28 cellular contexts compared by ENCODE assay signal in genomic region chr3:177529071-177529550, GRCh38.
"Had no signal": no experiment of that assay in that cellular context is flagged by ENCODE, and none has a peak within 500 bp of the region (broad histone marks: within the 10 kb centered on the region; RNA-seq: fewer than 3 reads in every experiment).

No MANE protein-coding gene starts in this region.

- H3K27ac ChIP-seq: lower lobe of right lung, ovary, transverse colon had no signal

- H3K4me3 ChIP-seq: heart left ventricle, lower lobe of right lung, ovary, sigmoid colon, transverse colon had no signal

- H3K27me3 ChIP-seq: heart left ventricle, ovary, sigmoid colon, transverse colon had no signal

- FAIRE-seq: endothelial cell of umbilical vein, small intestine, urothelium cell line had no signal

- H3K4me3 Mint-ChIP-seq: activated CD4-positive, alpha-beta T cell treated with anti-CD3 and anti-CD28 coated beads for 36 hours; activated naive CD4-positive, alpha-beta T cell treated with anti-CD3 and anti-CD28 coated beads for 36 hours; activated naive CD8-positive, alpha-beta T cell treated with anti-CD3 and anti-CD28 coated beads, Interleukin-2, amount 10 ng/mL, durations not matched to agents 7 days and 5 days; activated T-cell treated with anti-CD3 and anti-CD28 coated beads, Interleukin-2, amount 50 U/mL, for 72 hours; nephron; stimulated activated naive B cell treated with anti-CD40 and anti-IgM and Interleukin-4, amounts not matched to agents 10 μg/mL and 1 μg/mL and 100 μg/mL, for 72 hours; T-helper 2 cell treated with Interferon-gamma antibody and Interleukin-4, amounts not matched to agents 5 μg/mL and 100 μg/mL, for 36 hours had no signal

- H3K36me3 Mint-ChIP-seq: stimulated activated naive B cell treated with anti-CD40 and anti-IgM and Interleukin-4, amounts not matched to agents 10 μg/mL and 1 μg/mL and 100 μg/mL, for 72 hours had no signal

- H3K36me3 ChIP-seq: heart left ventricle, lower lobe of right lung, ovary, sigmoid colon, transverse colon had no signal

- H3K27me3 Mint-ChIP-seq: activated CD4-positive, alpha-beta T cell treated with anti-CD3 and anti-CD28 coated beads for 36 hours; activated naive CD8-positive, alpha-beta T cell treated with anti-CD3 and anti-CD28 coated beads, Interleukin-2, amount 10 ng/mL, durations not matched to agents 7 days and 5 days; progenitor cell of endocrine pancreas; stimulated activated naive B cell treated with anti-CD40 and anti-IgM and Interleukin-4, amounts not matched to agents 10 μg/mL and 1 μg/mL and 100 μg/mL, for 72 hours had no signal

- H3K27ac Mint-ChIP-seq: activated CD4-positive, alpha-beta T cell treated with anti-CD3 and anti-CD28 coated beads for 36 hours; activated naive CD4-positive, alpha-beta T cell treated with anti-CD3 and anti-CD28 coated beads for 36 hours; activated naive CD8-positive, alpha-beta T cell treated with anti-CD3 and anti-CD28 coated beads, Interleukin-2, amount 10 ng/mL, durations not matched to agents 7 days and 5 days; activated T-cell treated with anti-CD3 and anti-CD28 coated beads, Interleukin-2, amount 50 U/mL, for 72 hours; progenitor cell of endocrine pancreas; stimulated activated naive B cell treated with anti-CD40 and anti-IgM and Interleukin-4, amounts not matched to agents 10 μg/mL and 1 μg/mL and 100 μg/mL, for 72 hours; T-helper 2 cell treated with Interferon-gamma antibody and Interleukin-4, amounts not matched to agents 5 μg/mL and 100 μg/mL, for 36 hours had no signal

- H3K9me3 ChIP-seq: heart left ventricle, lower lobe of right lung, ovary, sigmoid colon, transverse colon had no signal

- ATAC-seq: activated CD4-positive, alpha-beta T cell treated with anti-CD3 and anti-CD28 coated beads for 36 hours; activated T-cell treated with anti-CD3 and anti-CD28 coated beads, Interleukin-2, amount 50 U/mL, for 72 hours; esophagus mucosa; heart left ventricle; left lobe of liver; lower lobe of right lung; stimulated activated naive B cell treated with anti-CD40 and anti-IgM and Interleukin-4, amounts not matched to agents 10 μg/mL and 1 μg/mL and 100 μg/mL, for 72 hours had no signal

- DNase-seq: activated CD4-positive, alpha-beta T cell treated with anti-CD3 and anti-CD28 coated beads for 36 hours; activated CD4-positive, alpha-beta T cell treated with anti-CD3 and anti-CD28 coated beads, Interleukin-2, amount 50 U/mL, for 4 hours; activated CD4-positive, CD25-positive, alpha-beta regulatory T cell; activated effector memory CD4-positive, alpha-beta T cell treated with anti-CD3 and anti-CD28 coated beads, Interleukin-2, amount 50 U/mL, for 16 hours; activated naive CD4-positive, alpha-beta T cell treated with anti-CD3 and anti-CD28 coated beads for 36 hours; activated naive CD8-positive, alpha-beta T cell treated with anti-CD3 and anti-CD28 coated beads, Interleukin-2, amount 10 ng/mL, durations not matched to agents 7 days and 5 days; activated T-cell treated with anti-CD3 and anti-CD28 coated beads for 4 hours; activated T-cell treated with anti-CD3 and anti-CD28 coated beads, Interleukin-2, amount 50 U/mL, for 72 hours; amygdala; central memory CD4-positive, alpha-beta T cell; heart left ventricle; kidney glomerular epithelial cell; lower lobe of right lung; ovary; retina; sigmoid colon; stimulated activated CD4-positive, alpha-beta T cell treated with anti-CD3 and anti-CD28 coated beads, Interleukin-4, amount 100 ng/mL, for 24 hours; stimulated activated naive B cell treated with anti-CD40 and anti-IgM and Interleukin-4, amounts not matched to agents 10 μg/mL and 1 μg/mL and 100 μg/mL, for 72 hours; T-helper 1 cell; transverse colon had no signal
